In the genomic region with DNA sequence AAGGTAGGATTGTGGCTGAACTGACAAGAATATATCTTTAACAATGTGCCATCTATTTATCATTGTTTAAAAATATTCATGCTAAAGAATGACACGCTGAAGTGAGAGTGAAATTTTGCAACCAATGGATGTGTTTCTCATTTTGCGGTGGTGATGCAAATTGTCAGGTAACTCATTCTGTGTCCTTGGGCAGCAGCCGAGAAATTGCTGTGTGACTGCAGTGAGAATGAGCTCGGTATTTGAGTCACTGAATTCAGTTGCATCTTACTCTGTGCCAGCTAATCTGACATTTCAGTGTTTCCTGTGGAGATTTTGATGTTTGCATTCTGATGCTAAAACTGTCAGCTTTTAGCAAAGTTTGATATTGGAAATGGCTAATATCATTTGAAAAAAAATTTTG, we compare ENCODE assay signal across 8 cellular contexts. TPM values are rescaled to one million over a fixed set of nuclear protein-coding genes. Genes with fewer than 3 reads are reported as not detected.
DNase-seq lines count a peak whose midpoint lies in the region; ATAC-seq and TF ChIP-seq lines count a peak whose summit lies in the region.

No MANE protein-coding gene starts in this region.

- no peaks in the 10 kb centered on the region for H3K79me2 ChIP-seq in smooth muscle cell (ENCODE audit: low read depth)

- H2AFZ ChIP-seq in smooth muscle cell (ENCODE audit: low read depth), result no peak overlapping the region

- no peak for TF ChIP-seq CTCF in smooth muscle cell (IDR thresholded peaks at IDR 0.05; ENCODE audit: borderline replicate concordance, insufficient read depth, poor library complexity, severe bottlenecking)

- H3K27ac ChIP-seq in smooth muscle cell (ENCODE audit: low read depth), result no peak overlapping the region

- DNase-seq in activated CD4-positive, alpha-beta T cell treated with anti-CD3 and anti-CD28 coated beads for 4 hours, result peak; percentile 27 to 51
- peak; percentile 28 to 31 for DNase-seq in stimulated activated CD4-positive, alpha-beta T cell treated with anti-CD3 and anti-CD28 coated beads, Interleukin-12 subunit alpha, Interleukin-12 subunit beta, amount 100 ng/mL, for 24 hours (ENCODE audit: low read depth in 2 of 2)
- no peak for DNase-seq in foreskin melanocyte
- DNase-seq in smooth muscle cell (lab: John Stamatoyannopoulos, UW; ENCODE audit: unreplicated experiment), result no peak
- DNase-seq in NOMO-1 treated with DMSO at 0.1 percent for 48 hours (lab: John Stamatoyannopoulos, UW; ENCODE audit: unreplicated experiment), result no peak
- DNase-seq in SW 1271 (lab: John Stamatoyannopoulos, UW), result no peak

- peak; percentile 98 for ATAC-seq in GM18870 (IDR thresholded peaks at IDR 0.05; ENCODE audit: unreplicated experiment)
- peak; percentile 98 for ATAC-seq in HG02840 (IDR thresholded peaks at IDR 0.05; ENCODE audit: low FRiP score, unreplicated experiment)

- WGBS in smooth muscle cell (ENCODE audit: low lambda C conversion rate), result 72% methylated on average over 4 of the region's 4 CpGs

- no peak overlapping the region for H3K9ac ChIP-seq in smooth muscle cell (ENCODE audit: low read depth)

- no peaks in the 10 kb centered on the region for H3F3A ChIP-seq in smooth muscle cell (ENCODE audit: low read depth)

- no peak overlapping the region for H3K4me2 ChIP-seq in smooth muscle cell

- no peaks in the 10 kb centered on the region for H3K9me3 ChIP-seq in smooth muscle cell (replicated peaks; ENCODE audit: low read depth)

- H3K27me3 ChIP-seq in smooth muscle cell (ENCODE audit: low read depth), result no peaks in the 10 kb centered on the region

- no peaks in the 10 kb centered on the region for H4K20me1 ChIP-seq in smooth muscle cell (ENCODE audit: low read depth)

- no peak overlapping the region for H3K4me3 ChIP-seq in smooth muscle cell

- no peaks in the 10 kb centered on the region for H3K4me1 ChIP-seq in smooth muscle cell (ENCODE audit: low read depth)

- no peaks in the 10 kb centered on the region for H3K36me3 ChIP-seq in smooth muscle cell (ENCODE audit: low read depth)

RNA-seq across cellular contexts. Expression of a gene that starts 28.1 kb away (rescaled TPM):
- total RNA-seq in smooth muscle cell, result 6.4 and 6.7 TPM in 2 replicates
- 2.6 and 9.8 TPM in 2 replicates for polyA plus RNA-seq in smooth muscle cell

Comparison
In these comparisons a context has a peak if more than half of its experiments do, and no peak if none do; other contexts are left out.
1. DNase-seq: peak in activated CD4-positive, alpha-beta T cell treated with anti-CD3 and anti-CD28 coated beads for 4 hours (2 of 2) and stimulated activated CD4-positive, alpha-beta T cell treated with anti-CD3 and anti-CD28 coated beads, Interleukin-12 subunit alpha, Interleukin-12 subunit beta, amount 100 ng/mL, for 24 hours (2 of 2); none in foreskin melanocyte (single experiment), smooth muscle cell (single experiment), NOMO-1 treated with DMSO at 0.1 percent for 48 hours (single experiment) and SW 1271 (0 of 2).